Comparison of ENCODE assay signal across 18 cellular contexts in genomic region chr15:29926083-29926388, GRCh38.
DNase-seq lines count a peak whose midpoint lies in the region; ATAC-seq, FAIRE-seq and TF ChIP-seq lines count a peak whose summit lies in the region.
"Had no signal": no experiment of that assay in that cellular context is flagged by ENCODE, and none has a peak within 500 bp of the region (broad histone marks: within the 10 kb centered on the region; RNA-seq: fewer than 3 reads in every experiment).

No MANE protein-coding gene starts in this region.

- no peak for TF ChIP-seq POLR2A in A549 (IDR thresholded peaks at IDR 0.05; ENCODE audit: low read length)

- H3K79me2 ChIP-seq in PC-3 (ENCODE audit: low read length): no peaks in the 10 kb centered on the region

- H3F3A ChIP-seq in PC-3 (ENCODE audit: low read length, unreplicated experiment): peaks cover 3% of the 10 kb centered on the region

- no peak overlapping the region for H3K4me3 ChIP-seq in A549
- peak overlapping the region; percentile 20; the same call in 1 of the 2 replicates for H3K4me3 ChIP-seq in PC-3 (ENCODE audit: low read length)
- H3K4me3 ChIP-seq in endodermal cell (ENCODE audit: low read length): no peak overlapping the region
- H3K4me3 ChIP-seq: BLaER1 treated with 17β-estradiol and CSF1 and Interleukin-3, amounts not matched to agents 10 nM and 100 nM; MG63 had no signal

- peaks cover 31% of the 10 kb centered on the region for H3K4me1 Mint-ChIP-seq in endodermal cell
- peaks cover 24% of the 10 kb centered on the region for H3K4me1 Mint-ChIP-seq in nephron
- H3K4me1 Mint-ChIP-seq: activated CD4-positive, alpha-beta T cell treated with anti-CD3 and anti-CD28 coated beads for 36 hours; activated CD8-positive, alpha-beta memory T cell treated with anti-CD3 and anti-CD28 coated beads, Interleukin-2, amount 10 ng/mL, durations not matched to agents 7 days and 5 days; activated naive CD4-positive, alpha-beta T cell treated with anti-CD3 and anti-CD28 coated beads, Interleukin-2, amount 10 ng/mL, durations not matched to agents 7 days and 5 days; stimulated activated naive CD8-positive, alpha-beta T cell treated with anti-CD3 and anti-CD28 coated beads, Interleukin-15, amount 100 ng/mL, for 72 hours had no signal

- no peak for DNase-seq in A549 (ENCODE audit: low read depth in 1 of 2, low spot score in 1 of 2)
- DNase-seq in PC-3: no peak
- no peak for DNase-seq in endodermal cell
- DNase-seq in NCI-H526 treated with DMSO at 0.1 percent for 48 hours (lab: John Stamatoyannopoulos, UW): no peak
- DNase-seq: activated CD8-positive, alpha-beta memory T cell treated with anti-CD3 and anti-CD28 coated beads, Interleukin-2, amount 10 ng/mL, durations not matched to agents 7 days and 5 days; GOT3; NCI-H1436 had no signal

- H3K36me3 Mint-ChIP-seq in endodermal cell (ENCODE audit: low read depth) (peaks cover 2% of the 10 kb centered on the region), nephron (ENCODE audit: low read depth) (no peaks in the 10 kb centered on the region)
- H3K36me3 Mint-ChIP-seq: activated CD8-positive, alpha-beta memory T cell treated with anti-CD3 and anti-CD28 coated beads, Interleukin-2, amount 10 ng/mL, durations not matched to agents 7 days and 5 days; activated naive CD4-positive, alpha-beta T cell treated with anti-CD3 and anti-CD28 coated beads, Interleukin-2, amount 10 ng/mL, durations not matched to agents 7 days and 5 days had no signal

- H3K9me3 ChIP-seq in A549 (no peaks in the 10 kb centered on the region), PC-3 (ENCODE audit: low read length) (no peaks in the 10 kb centered on the region), endodermal cell (ENCODE audit: control insufficient read depth, low read length) (no peaks in the 10 kb centered on the region)
- H3K9me3 ChIP-seq: BLaER1 treated with 17β-estradiol and CSF1 and Interleukin-3, amounts not matched to agents 10 nM and 100 nM had no signal

- 0 out of 5 replicates have a peak, but pooled peaks of 1 of the 2 experiments have one; percentile 17 for TF ChIP-seq RAD21 in A549 (conservative IDR thresholded peaks at IDR 0.05 in 1 of 2, IDR thresholded peaks at IDR 0.05 in 1 of 2)

- no peak overlapping the region for H2AFZ ChIP-seq in PC-3 (ENCODE audit: low read length)

- H3K36me3 ChIP-seq in PC-3 (ENCODE audit: low read depth, low read length): no peaks in the 10 kb centered on the region
- H3K36me3 ChIP-seq in endodermal cell (ENCODE audit: control insufficient read depth, insufficient read depth, low read length): no peaks in the 10 kb centered on the region
- H3K36me3 ChIP-seq: BLaER1 treated with 17β-estradiol and CSF1 and Interleukin-3, amounts not matched to agents 10 nM and 100 nM had no signal

- TF ChIP-seq EP300 in A549 (IDR thresholded peaks at IDR 0.05): no peak

- peaks cover 3% of the 10 kb centered on the region for H3K9me3 Mint-ChIP-seq in endodermal cell
- no peaks in the 10 kb centered on the region for H3K9me3 Mint-ChIP-seq in nephron
- H3K9me3 Mint-ChIP-seq: activated naive CD4-positive, alpha-beta T cell treated with anti-CD3 and anti-CD28 coated beads, Interleukin-2, amount 10 ng/mL, durations not matched to agents 7 days and 5 days; stimulated activated naive CD8-positive, alpha-beta T cell treated with anti-CD3 and anti-CD28 coated beads, Interleukin-15, amount 100 ng/mL, for 72 hours had no signal

- no peak overlapping the region for H3K4me3 Mint-ChIP-seq in endodermal cell
- no peak overlapping the region for H3K4me3 Mint-ChIP-seq in nephron
- H3K4me3 Mint-ChIP-seq: activated CD4-positive, alpha-beta T cell treated with anti-CD3 and anti-CD28 coated beads for 36 hours; activated CD8-positive, alpha-beta memory T cell treated with anti-CD3 and anti-CD28 coated beads, Interleukin-2, amount 10 ng/mL, durations not matched to agents 7 days and 5 days; activated naive CD4-positive, alpha-beta T cell treated with anti-CD3 and anti-CD28 coated beads, Interleukin-2, amount 10 ng/mL, durations not matched to agents 7 days and 5 days; stimulated activated naive CD8-positive, alpha-beta T cell treated with anti-CD3 and anti-CD28 coated beads, Interleukin-15, amount 100 ng/mL, for 72 hours had no signal

- H3K9me2 ChIP-seq in PC-3 (replicated peaks; ENCODE audit: low read length): no peaks in the 10 kb centered on the region

- H3K9ac ChIP-seq in PC-3 (ENCODE audit: low read length): peak overlapping the region; percentile 6; the same call in 1 of the 2 replicates
- no peak overlapping the region for H3K9ac ChIP-seq in endodermal cell (ENCODE audit: extremely low read depth, low read length, poor library complexity, severe bottlenecking)
- H3K9ac ChIP-seq: BLaER1 treated with 17β-estradiol and CSF1 and Interleukin-3, amounts not matched to agents 10 nM and 100 nM had no signal

- H3K27ac ChIP-seq in A549 (peak overlapping the region; percentile 70 to 86; a peak in 5 of 6 replicates), PC-3 (ENCODE audit: low read length) (peak overlapping the region; percentile 92), endodermal cell (ENCODE audit: low read depth, low read length) (no peak overlapping the region)
- H3K27ac ChIP-seq: BLaER1 treated with 17β-estradiol and CSF1 and Interleukin-3, amounts not matched to agents 10 nM and 100 nM; HL-60 had no signal

- no peak; the same call in 2 of the 3 replicates for TF ChIP-seq CTCF in A549 (IDR thresholded peaks at IDR 0.05)
- TF ChIP-seq CTCF in PC-3 (conservative IDR thresholded peaks at IDR 0.05; ENCODE audit: low read depth, low read length): peak; percentile 11; the same call in 1 of the 2 replicates
- no peak for TF ChIP-seq CTCF in endodermal cell (conservative IDR thresholded peaks at IDR 0.05)
- no peak for TF ChIP-seq CTCF in nephron (IDR thresholded peaks at IDR 0.05; ENCODE audit: unreplicated experiment in 3 of 3)

- H3K27me3 ChIP-seq in PC-3 (ENCODE audit: low read length) (no peaks in the 10 kb centered on the region), endodermal cell (ENCODE audit: control insufficient read depth, insufficient read depth, low read length, poor library complexity, severe bottlenecking) (no peaks in the 10 kb centered on the region)
- H3K27me3 ChIP-seq: BLaER1 treated with 17β-estradiol and CSF1 and Interleukin-3, amounts not matched to agents 10 nM and 100 nM; MG63 had no signal

- no peak for ATAC-seq in A549
- ATAC-seq in PC-3: no peak
- no peak for ATAC-seq in GM18870 (IDR thresholded peaks at IDR 0.05; ENCODE audit: unreplicated experiment)
- no peak for ATAC-seq in HG03520 (IDR thresholded peaks at IDR 0.05; ENCODE audit: unreplicated experiment)
- no peak for ATAC-seq in esophagus mucosa
- ATAC-seq: activated CD8-positive, alpha-beta memory T cell treated with anti-CD3 and anti-CD28 coated beads, Interleukin-2, amount 10 ng/mL, durations not matched to agents 7 days and 5 days had no signal

- H3K4me1 ChIP-seq in A549 (peaks cover 54% of the 10 kb centered on the region), PC-3 (ENCODE audit: insufficient read depth, low read length) (peaks cover 56% of the 10 kb centered on the region), endodermal cell (ENCODE audit: control insufficient read depth, insufficient read depth, low read length) (peaks cover 18% of the 10 kb centered on the region)
- H3K4me1 ChIP-seq: BLaER1 treated with 17β-estradiol and CSF1 and Interleukin-3, amounts not matched to agents 10 nM and 100 nM had no signal

- no TSS peak for BruUV-seq in PC-3 (replicated peaks; lab: Mats Ljungman, UMichigan)

- POLR2A ChIA-PET in A549 (lab: Yijun Ruan, JAX): interaction anchor here (0.9 to 4.0 kb wide), 8 partner anchors 15 to 356 kb away, joined by 3 to 86 read pairs (median 4); partner anchors contain the start of gene TJP1
- POLR2A ChIA-PET in PC-3 (lab: Charles Lee; ENCODE audit: unreplicated experiment): interaction anchor here (0.6 to 1.3 kb wide), 6 partner anchors 82 to 179 kb away, joined by 3 to 6 read pairs (median 4); partner anchors contain the start of gene TJP1

- CTCF ChIA-PET in A549 (lab: Yijun Ruan, JAX): interaction anchor here (0.6 to 10.3 kb wide), 89 partner anchors 8 to 313 kb away, joined by 3 to 128 read pairs (median 6); partner anchors contain the start of gene TJP1
- CTCF ChIA-PET in PC-3 (lab: Charles Lee): interaction anchor here (0.6 to 2.0 kb wide), 19 partner anchors 8 to 253 kb away, joined by 3 to 63 read pairs (median 4); partner anchors contain the start of gene TJP1

- peak overlapping the region; percentile 67 for H3K4me2 ChIP-seq in A549
- peak overlapping the region; percentile 75 for H3K4me2 ChIP-seq in PC-3 (ENCODE audit: low read length)
- H3K4me2 ChIP-seq: BLaER1 treated with 17β-estradiol and CSF1 and Interleukin-3, amounts not matched to agents 10 nM and 100 nM had no signal

- no peaks in the 10 kb centered on the region for H3K27me3 Mint-ChIP-seq in endodermal cell (ENCODE audit: insufficient read depth)
- H3K27me3 Mint-ChIP-seq in nephron (ENCODE audit: low read depth): peaks cover 7% of the 10 kb centered on the region

- H4K20me1 ChIP-seq in PC-3 (ENCODE audit: low read length): no peaks in the 10 kb centered on the region
- H4K20me1 ChIP-seq: BLaER1 treated with 17β-estradiol and CSF1 and Interleukin-3, amounts not matched to agents 10 nM and 100 nM had no signal

- intact Hi-C loops in PC-3 (cut with micrococcal nuclease): loop anchor here (2.0 kb wide), 1 partner anchor 177 kb away; no protein-coding TSS in a partner anchor

- peak; percentile 92 for FAIRE-seq in A549 (lab: Jason Lieb, UNC)
- FAIRE-seq: islet of Langerhans had no signal

- H3K27ac Mint-ChIP-seq in endodermal cell (peak overlapping the region; percentile 98), nephron (peak overlapping the region; percentile 13 to 92 (median 68))
- H3K27ac Mint-ChIP-seq: activated CD4-positive, alpha-beta T cell treated with anti-CD3 and anti-CD28 coated beads for 36 hours; activated CD8-positive, alpha-beta memory T cell treated with anti-CD3 and anti-CD28 coated beads, Interleukin-2, amount 10 ng/mL, durations not matched to agents 7 days and 5 days; activated naive CD4-positive, alpha-beta T cell treated with anti-CD3 and anti-CD28 coated beads, Interleukin-2, amount 10 ng/mL, durations not matched to agents 7 days and 5 days had no signal

- 88% methylated on average over 2 of the region's 2 CpGs for WGBS in A549 (ENCODE audit: missing lambda C conversion rate)
- WGBS in endodermal cell (ENCODE audit: insufficient coverage in 1 of 2, insufficient read length in 1 of 2), 2 experiments: 87 to 100% methylated on average over 2 of the region's 2 CpGs

TF ChIP-seq in A549, 52 proteins besides CTCF, POLR2A, EP300 and RAD21 (continues in another document):
- TF ChIP-seq SMC3 (IDR thresholded peaks at IDR 0.05) (no peak), SREBF2 (IDR thresholded peaks at IDR 0.05) (no peak), JUN (IDR thresholded peaks at IDR 0.05) (no peak), MYC (IDR thresholded peaks at IDR 0.05; ENCODE audit: borderline replicate concordance, low read length) (no peak), CEBPB (IDR thresholded peaks at IDR 0.05) (no peak), HEYL (CRISPR knock-in tag; IDR thresholded peaks at IDR 0.05) (no peak)
